18 cellular contexts compared by ENCODE assay signal in genomic region chr7:37112882-37113281, GRCh38.
"Had no signal": no experiment of that assay in that cellular context is flagged by ENCODE, and none has a peak within 500 bp of the region (broad histone marks: within the 10 kb centered on the region; RNA-seq: fewer than 3 reads in every experiment).

No MANE protein-coding gene starts in this region.

- H3K4me3 Mint-ChIP-seq: activated CD8-positive, alpha-beta T cell treated with anti-CD3 and anti-CD28 coated beads, Interleukin-2, amount 10 ng/mL, durations not matched to agents 7 days and 5 days; activated naive CD4-positive, alpha-beta T cell treated with anti-CD3 and anti-CD28 coated beads, Interleukin-2, amount 10 ng/mL, durations not matched to agents 7 days and 5 days; naive B cell had no signal

- ATAC-seq: activated CD8-positive, alpha-beta T cell treated with anti-CD3 and anti-CD28 coated beads, Interleukin-2, amount 10 ng/mL, durations not matched to agents 7 days and 5 days; esophagus mucosa; pancreas had no signal

- FAIRE-seq: colon, endometrium, pancreas, urothelium cell line had no signal

- H3K9me3 Mint-ChIP-seq: activated naive CD4-positive, alpha-beta T cell treated with anti-CD3 and anti-CD28 coated beads, Interleukin-2, amount 10 ng/mL, durations not matched to agents 7 days and 5 days; activated T-helper 2 cell treated with anti-CD3 and anti-CD28 coated beads, Interferon-gamma antibody, Interleukin-2, Interleukin-4, amounts not matched to agents 10 μg/mL and 5 μg/mL and 100 μg/mL, durations not matched to agents 14 hours and 24 hours and 36 hours; naive B cell had no signal

- H3K9me3 ChIP-seq: pancreas, sigmoid colon, thyroid gland had no signal

- H3K36me3 ChIP-seq: cardiac muscle cell, pancreas, sigmoid colon, thyroid gland had no signal

- DNase-seq: activated CD8-positive, alpha-beta memory T cell treated with anti-CD3 and anti-CD28 coated beads, Interleukin-2, amount 50 U/mL, for 4 hours; activated CD8-positive, alpha-beta T cell treated with anti-CD3 and anti-CD28 coated beads, Interleukin-2, amount 10 ng/mL, durations not matched to agents 7 days and 5 days; activated naive CD4-positive, alpha-beta T cell treated with anti-CD3 and anti-CD28 coated beads, Interleukin-2, amount 10 ng/mL, durations not matched to agents 7 days and 5 days; islet precursor cell; midbrain; naive B cell; pancreas; sigmoid colon; stimulated activated CD4-positive, alpha-beta T cell treated with anti-CD3 and anti-CD28 coated beads, Interleukin-2, amount 100 ng/mL, for 24 hours; thyroid gland had no signal

- H3K27ac Mint-ChIP-seq: activated CD8-positive, alpha-beta T cell treated with anti-CD3 and anti-CD28 coated beads, Interleukin-2, amount 10 ng/mL, durations not matched to agents 7 days and 5 days; activated naive CD4-positive, alpha-beta T cell treated with anti-CD3 and anti-CD28 coated beads, Interleukin-2, amount 10 ng/mL, durations not matched to agents 7 days and 5 days had no signal

- H3K27ac ChIP-seq: cardiac muscle cell, pancreas, sigmoid colon, thyroid gland, VCaP had no signal

- H3K4me3 ChIP-seq: cardiac muscle cell, lung, pancreas, sigmoid colon, thyroid gland had no signal

- H3K4me1 ChIP-seq: pancreas, thyroid gland had no signal

- H3K27me3 ChIP-seq: cardiac muscle cell, pancreas, sigmoid colon, thyroid gland had no signal

- H3K27me3 Mint-ChIP-seq: activated naive CD4-positive, alpha-beta T cell treated with anti-CD3 and anti-CD28 coated beads, Interleukin-2, amount 10 ng/mL, durations not matched to agents 7 days and 5 days; naive B cell had no signal
